7 cellular contexts compared by ENCODE assay signal in the genomic region with DNA sequence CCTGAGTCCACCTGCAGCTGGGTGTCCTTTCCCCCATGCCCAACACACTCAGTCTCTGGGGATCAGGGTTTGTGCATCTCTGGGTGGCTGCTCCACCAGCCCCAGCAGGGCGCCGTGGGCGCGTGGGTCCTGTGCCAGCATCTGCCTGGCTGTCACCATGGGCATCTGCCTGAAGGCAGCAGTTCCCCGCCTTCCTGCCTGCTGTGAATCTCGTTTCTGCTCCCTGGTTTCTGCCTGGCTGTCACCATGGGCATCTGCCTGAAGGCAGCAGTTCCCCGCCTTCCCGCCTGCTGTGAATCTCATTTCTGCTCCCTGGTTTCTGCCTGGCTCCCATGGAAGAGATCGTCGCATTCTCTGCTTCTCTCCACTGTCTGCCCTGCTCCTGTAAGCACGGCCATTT.
A peak's percentile ranks its signal among the peaks of the same experiment; 100 is the strongest.
DNase-seq lines count a peak whose midpoint lies in the region; ATAC-seq and TF ChIP-seq lines count a peak whose summit lies in the region.
"Not testable (repeated sequence)": the region's sequence is repeated elsewhere in the genome, so short reads cannot be mapped to it uniquely, and the experiment has no call there.

No MANE protein-coding gene starts in this region.

- intact Hi-C loops in dorsolateral prefrontal cortex (cut with DNase I); left lung (cut with DNase I): not testable (repeated sequence)

- peaks cover 24% of the 10 kb centered on the region for H3K4me1 ChIP-seq in GM23248 (ENCODE audit: insufficient read depth)
- not testable (repeated sequence) for H3K4me1 ChIP-seq in left lung

- H2AFZ ChIP-seq in GM23248 = not testable (repeated sequence)

- not testable (repeated sequence) for H3K27me3 ChIP-seq in GM23248 (replicated peaks; ENCODE audit: insufficient read depth); dorsolateral prefrontal cortex
- H3K27me3 ChIP-seq in left lung = peaks cover 0 to 13% of the 10 kb centered on the region in 2 donors

- peak; percentile 10 for ATAC-seq in left lung

- DNase-seq in GM23248 = not testable (repeated sequence)
- DNase-seq in NCI-H1694 (lab: John Stamatoyannopoulos, UW) (peak; percentile 85), NCI-H345 treated with DMSO at 0.1 percent for 48 hours (lab: John Stamatoyannopoulos, UW; ENCODE audit: unreplicated experiment) (peak; percentile 52), SK-N-MC (ENCODE audit: low read depth, low spot score) (peak; percentile 64), dorsolateral prefrontal cortex (peak in 8 of 10 donors; percentile 57 to 84 (median 78)), left lung (peak in 1 of 2 donors; percentile 78), retina (peak; percentile 41)

- 0 out of 2 replicates have a peak overlapping the region, but pooled peaks have one; percentile 59 for H3K27ac ChIP-seq in GM23248
- H3K27ac ChIP-seq in SK-N-MC = peak overlapping the region; percentile 82
- H3K27ac ChIP-seq in dorsolateral prefrontal cortex = peak overlapping the region in 57 of 59 donors; percentile 23 to 96 (median 79)
- not testable (repeated sequence) for H3K27ac ChIP-seq in left lung

- H3K79me2 ChIP-seq in GM23248 (ENCODE audit: insufficient read depth) = not testable (repeated sequence)

- not testable (repeated sequence) for H3K36me3 ChIP-seq in GM23248 (ENCODE audit: low read depth); SK-N-MC (ENCODE audit: insufficient read depth, low read length); left lung

- H4K20me1 ChIP-seq in GM23248 (ENCODE audit: insufficient read depth) = not testable (repeated sequence)

- H3K9me2 ChIP-seq in GM23248 (ENCODE audit: insufficient read depth) = not testable (repeated sequence)

- in situ Hi-C loops in GM23248 (cut with MboI) = not testable (repeated sequence)

- H3K4me2 ChIP-seq in GM23248 (ENCODE audit: unreplicated experiment) = not testable (repeated sequence)

- H3F3A ChIP-seq in GM23248 (ENCODE audit: insufficient read depth) = not testable (repeated sequence)

- H3K9me3 ChIP-seq in GM23248 (ENCODE audit: low read depth); SK-N-MC (ENCODE audit: low read depth, low read length); left lung: not testable (repeated sequence)

- TF ChIP-seq CTCF in dorsolateral prefrontal cortex (IDR thresholded peaks at IDR 0.05 in 54 of 56, conservative IDR thresholded peaks at IDR 0.05 in 2 of 56; ENCODE audit: low read depth in 1 of 56, partially characterized antibody in 56 of 56); left lung (IDR thresholded peaks at IDR 0.05): not testable (repeated sequence)

- not testable (repeated sequence) for H3K4me3 ChIP-seq in GM23248, left lung
- H3K4me3 ChIP-seq in SK-N-MC = peak overlapping the region; percentile 47
- peak overlapping the region in 1 of 59 donors; percentile 32 for H3K4me3 ChIP-seq in dorsolateral prefrontal cortex

- H3K9ac ChIP-seq in GM23248; SK-N-MC (ENCODE audit: insufficient read length): not testable (repeated sequence)

- WGBS in GM23248 (ENCODE audit: low coverage in 1 of 2, low lambda C conversion rate in 2 of 2, missing lambda C conversion rate in 2 of 2), 2 experiments = 92 to 93% methylated on average over 8 to 9 of the region's 11 CpGs
